Comparison of ENCODE assay signal across 1 cellular context in the genomic region with DNA sequence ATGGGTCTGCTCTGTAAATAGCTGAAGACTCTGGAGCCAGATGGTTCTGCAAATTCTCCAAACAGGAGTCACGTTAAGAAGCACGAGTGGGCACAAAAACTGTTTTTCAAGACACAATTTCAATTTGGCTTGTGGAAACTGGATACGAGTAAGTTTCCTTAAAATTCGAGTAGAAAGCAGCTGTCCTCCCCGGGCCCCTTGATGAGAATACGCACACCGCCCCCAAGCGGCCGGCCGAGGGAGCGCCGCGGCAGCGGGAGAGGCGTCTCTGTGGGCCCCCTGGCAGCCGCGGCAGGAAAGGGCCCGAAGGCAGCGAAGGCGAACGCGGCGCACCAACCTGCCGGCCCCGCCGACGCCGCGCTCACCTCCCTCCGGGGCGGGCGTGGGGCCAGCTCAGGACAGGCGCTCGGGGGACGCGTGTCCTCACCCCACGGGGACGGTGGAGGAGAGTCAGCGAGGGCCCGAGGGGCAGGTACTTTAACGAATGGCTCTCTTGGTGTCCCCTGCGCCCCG.
TF ChIP-seq lines count a peak whose summit lies in the region.

No MANE protein-coding gene starts in this region.

TF ChIP-seq in HepG2, 621 proteins besides CTCF, POLR2A, EP300 and RAD21 (continued from another document):
- TF ChIP-seq, protein P1, sequence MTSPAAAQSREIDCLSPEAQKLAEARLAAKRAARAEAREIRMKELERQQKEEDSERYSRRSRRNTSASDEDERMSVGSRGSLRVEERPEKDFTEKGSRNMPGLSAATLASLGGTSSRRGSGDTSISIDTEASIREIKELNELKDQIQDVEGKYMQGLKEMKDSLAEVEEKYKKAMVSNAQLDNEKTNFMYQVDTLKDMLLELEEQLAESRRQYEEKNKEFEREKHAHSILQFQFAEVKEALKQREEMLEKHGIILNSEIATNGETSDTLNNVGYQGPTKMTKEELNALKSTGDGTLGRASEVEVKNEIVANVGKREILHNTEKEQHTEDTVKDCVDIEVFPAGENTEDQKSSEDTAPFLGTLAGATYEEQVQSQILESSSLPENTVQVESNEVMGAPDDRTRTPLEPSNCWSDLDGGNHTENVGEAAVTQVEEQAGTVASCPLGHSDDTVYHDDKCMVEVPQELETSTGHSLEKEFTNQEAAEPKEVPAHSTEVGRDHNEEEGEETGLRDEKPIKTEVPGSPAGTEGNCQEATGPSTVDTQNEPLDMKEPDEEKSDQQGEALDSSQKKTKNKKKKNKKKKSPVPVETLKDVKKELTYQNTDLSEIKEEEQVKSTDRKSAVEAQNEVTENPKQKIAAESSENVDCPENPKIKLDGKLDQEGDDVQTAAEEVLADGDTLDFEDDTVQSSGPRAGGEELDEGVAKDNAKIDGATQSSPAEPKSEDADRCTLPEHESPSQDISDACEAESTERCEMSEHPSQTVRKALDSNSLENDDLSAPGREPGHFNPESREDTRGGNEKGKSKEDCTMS (CRISPR knock-in tag; conservative IDR thresholded peaks at IDR 0.05): no peak
- TF ChIP-seq STAG1 (CRISPR knock-in tag; IDR thresholded peaks at IDR 0.05): peak; percentile 87
- TF ChIP-seq, protein P2, sequence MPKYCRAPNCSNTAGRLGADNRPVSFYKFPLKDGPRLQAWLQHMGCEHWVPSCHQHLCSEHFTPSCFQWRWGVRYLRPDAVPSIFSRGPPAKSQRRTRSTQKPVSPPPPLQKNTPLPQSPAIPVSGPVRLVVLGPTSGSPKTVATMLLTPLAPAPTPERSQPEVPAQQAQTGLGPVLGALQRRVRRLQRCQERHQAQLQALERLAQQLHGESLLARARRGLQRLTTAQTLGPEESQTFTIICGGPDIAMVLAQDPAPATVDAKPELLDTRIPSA (CRISPR knock-in tag; IDR thresholded peaks at IDR 0.05; ENCODE audit: borderline replicate concordance): no peak
- TF ChIP-seq KDM5B (CRISPR knock-in tag; IDR thresholded peaks at IDR 0.05; ENCODE audit: borderline replicate concordance): no peak
- TF ChIP-seq, protein P3, sequence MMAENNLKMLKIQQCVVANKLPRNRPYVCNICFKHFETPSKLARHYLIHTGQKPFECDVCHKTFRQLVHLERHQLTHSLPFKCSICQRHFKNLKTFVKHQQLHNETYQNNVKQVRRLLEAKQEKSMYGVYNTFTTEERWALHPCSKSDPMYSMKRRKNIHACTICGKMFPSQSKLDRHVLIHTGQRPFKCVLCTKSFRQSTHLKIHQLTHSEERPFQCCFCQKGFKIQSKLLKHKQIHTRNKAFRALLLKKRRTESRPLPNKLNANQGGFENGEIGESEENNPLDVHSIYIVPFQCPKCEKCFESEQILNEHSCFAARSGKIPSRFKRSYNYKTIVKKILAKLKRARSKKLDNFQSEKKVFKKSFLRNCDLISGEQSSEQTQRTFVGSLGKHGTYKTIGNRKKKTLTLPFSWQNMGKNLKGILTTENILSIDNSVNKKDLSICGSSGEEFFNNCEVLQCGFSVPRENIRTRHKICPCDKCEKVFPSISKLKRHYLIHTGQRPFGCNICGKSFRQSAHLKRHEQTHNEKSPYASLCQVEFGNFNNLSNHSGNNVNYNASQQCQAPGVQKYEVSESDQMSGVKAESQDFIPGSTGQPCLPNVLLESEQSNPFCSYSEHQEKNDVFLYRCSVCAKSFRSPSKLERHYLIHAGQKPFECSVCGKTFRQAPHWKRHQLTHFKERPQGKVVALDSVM (CRISPR knock-in tag; IDR thresholded peaks at IDR 0.05): no peak
- TF ChIP-seq, protein P4, sequence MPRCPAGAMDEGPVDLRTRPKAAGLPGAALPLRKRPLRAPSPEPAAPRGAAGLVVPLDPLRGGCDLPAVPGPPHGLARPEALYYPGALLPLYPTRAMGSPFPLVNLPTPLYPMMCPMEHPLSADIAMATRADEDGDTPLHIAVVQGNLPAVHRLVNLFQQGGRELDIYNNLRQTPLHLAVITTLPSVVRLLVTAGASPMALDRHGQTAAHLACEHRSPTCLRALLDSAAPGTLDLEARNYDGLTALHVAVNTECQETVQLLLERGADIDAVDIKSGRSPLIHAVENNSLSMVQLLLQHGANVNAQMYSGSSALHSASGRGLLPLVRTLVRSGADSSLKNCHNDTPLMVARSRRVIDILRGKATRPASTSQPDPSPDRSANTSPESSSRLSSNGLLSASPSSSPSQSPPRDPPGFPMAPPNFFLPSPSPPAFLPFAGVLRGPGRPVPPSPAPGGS (CRISPR knock-in tag; IDR thresholded peaks at IDR 0.05): no peak
- no peak for TF ChIP-seq ZBTB21 (CRISPR knock-in tag; IDR thresholded peaks at IDR 0.05)
- TF ChIP-seq, protein P5, sequence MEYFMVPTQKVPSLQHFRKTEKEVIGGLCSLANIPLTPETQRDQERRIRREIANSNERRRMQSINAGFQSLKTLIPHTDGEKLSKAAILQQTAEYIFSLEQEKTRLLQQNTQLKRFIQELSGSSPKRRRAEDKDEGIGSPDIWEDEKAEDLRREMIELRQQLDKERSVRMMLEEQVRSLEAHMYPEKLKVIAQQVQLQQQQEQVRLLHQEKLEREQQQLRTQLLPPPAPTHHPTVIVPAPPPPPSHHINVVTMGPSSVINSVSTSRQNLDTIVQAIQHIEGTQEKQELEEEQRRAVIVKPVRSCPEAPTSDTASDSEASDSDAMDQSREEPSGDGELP (IDR thresholded peaks at IDR 0.05; ENCODE audit: borderline replicate concordance, low read depth): peak; percentile 21; the same call in 1 of the 2 replicates
- no peak for TF ChIP-seq HCFC1 (IDR thresholded peaks at IDR 0.05; ENCODE audit: low read depth, low read length)
- TF ChIP-seq, protein P6, sequence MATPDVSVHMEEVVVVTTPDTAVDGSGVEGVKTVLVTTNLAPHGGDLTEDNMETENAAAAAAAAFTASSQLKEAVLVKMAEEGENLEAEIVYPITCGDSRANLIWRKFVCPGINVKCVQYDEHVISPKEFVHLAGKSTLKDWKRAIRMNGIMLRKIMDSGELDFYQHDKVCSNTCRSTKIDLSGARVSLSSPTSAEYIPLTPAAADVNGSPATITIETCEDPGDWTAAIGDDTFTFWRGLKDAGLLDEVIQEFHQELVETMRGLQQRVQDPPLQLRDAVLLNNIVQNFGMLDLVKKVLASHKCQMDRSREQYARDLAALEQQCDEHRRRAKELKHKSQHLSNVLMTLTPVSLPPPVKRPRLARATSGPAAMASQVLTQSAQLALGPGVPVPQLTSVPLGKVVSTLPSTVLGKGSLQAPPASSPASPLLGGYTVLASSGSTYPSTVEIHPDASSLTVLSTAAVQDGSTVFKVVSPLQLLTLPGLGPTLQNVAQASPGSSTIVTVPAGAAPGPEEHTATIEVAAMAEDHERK (CRISPR knock-in tag; IDR thresholded peaks at IDR 0.05; ENCODE audit: low read depth): no peak
- no peak for TF ChIP-seq YEATS2 (CRISPR knock-in tag; IDR thresholded peaks at IDR 0.05; ENCODE audit: borderline replicate concordance)
- TF ChIP-seq IKZF4 (CRISPR knock-in tag; IDR thresholded peaks at IDR 0.05; ENCODE audit: borderline replicate concordance, low read depth, not compliant biosample characterization): no peak
- TF ChIP-seq GFI1 (CRISPR knock-in tag; IDR thresholded peaks at IDR 0.05; ENCODE audit: borderline replicate concordance): no peak
- no peak for TF ChIP-seq ZNF337 (CRISPR knock-in tag; IDR thresholded peaks at IDR 0.05; ENCODE audit: borderline replicate concordance, low read depth)
- TF ChIP-seq ZNF816 (CRISPR knock-in tag; IDR thresholded peaks at IDR 0.05; ENCODE audit: borderline replicate concordance): no peak
- TF ChIP-seq, protein P7, sequence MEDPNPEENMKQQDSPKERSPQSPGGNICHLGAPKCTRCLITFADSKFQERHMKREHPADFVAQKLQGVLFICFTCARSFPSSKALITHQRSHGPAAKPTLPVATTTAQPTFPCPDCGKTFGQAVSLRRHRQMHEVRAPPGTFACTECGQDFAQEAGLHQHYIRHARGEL (CRISPR knock-in tag; IDR thresholded peaks at IDR 0.05): no peak
- TF ChIP-seq HES4 (CRISPR knock-in tag; IDR thresholded peaks at IDR 0.05; ENCODE audit: borderline replicate concordance): no peak
- no peak for TF ChIP-seq ZNF567 (CRISPR knock-in tag; IDR thresholded peaks at IDR 0.05; ENCODE audit: borderline replicate concordance)
- TF ChIP-seq, protein P8, sequence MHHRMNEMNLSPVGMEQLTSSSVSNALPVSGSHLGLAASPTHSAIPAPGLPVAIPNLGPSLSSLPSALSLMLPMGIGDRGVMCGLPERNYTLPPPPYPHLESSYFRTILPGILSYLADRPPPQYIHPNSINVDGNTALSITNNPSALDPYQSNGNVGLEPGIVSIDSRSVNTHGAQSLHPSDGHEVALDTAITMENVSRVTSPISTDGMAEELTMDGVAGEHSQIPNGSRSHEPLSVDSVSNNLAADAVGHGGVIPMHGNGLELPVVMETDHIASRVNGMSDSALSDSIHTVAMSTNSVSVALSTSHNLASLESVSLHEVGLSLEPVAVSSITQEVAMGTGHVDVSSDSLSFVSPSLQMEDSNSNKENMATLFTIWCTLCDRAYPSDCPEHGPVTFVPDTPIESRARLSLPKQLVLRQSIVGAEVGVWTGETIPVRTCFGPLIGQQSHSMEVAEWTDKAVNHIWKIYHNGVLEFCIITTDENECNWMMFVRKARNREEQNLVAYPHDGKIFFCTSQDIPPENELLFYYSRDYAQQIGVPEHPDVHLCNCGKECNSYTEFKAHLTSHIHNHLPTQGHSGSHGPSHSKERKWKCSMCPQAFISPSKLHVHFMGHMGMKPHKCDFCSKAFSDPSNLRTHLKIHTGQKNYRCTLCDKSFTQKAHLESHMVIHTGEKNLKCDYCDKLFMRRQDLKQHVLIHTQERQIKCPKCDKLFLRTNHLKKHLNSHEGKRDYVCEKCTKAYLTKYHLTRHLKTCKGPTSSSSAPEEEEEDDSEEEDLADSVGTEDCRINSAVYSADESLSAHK (CRISPR knock-in tag; IDR thresholded peaks at IDR 0.05; ENCODE audit: borderline replicate concordance): no peak
- no peak for TF ChIP-seq ZNF260 (CRISPR knock-in tag; IDR thresholded peaks at IDR 0.05; ENCODE audit: borderline replicate concordance, low read depth)
- TF ChIP-seq STAT5B (CRISPR knock-in tag; IDR thresholded peaks at IDR 0.05): no peak
- TF ChIP-seq, protein P9, sequence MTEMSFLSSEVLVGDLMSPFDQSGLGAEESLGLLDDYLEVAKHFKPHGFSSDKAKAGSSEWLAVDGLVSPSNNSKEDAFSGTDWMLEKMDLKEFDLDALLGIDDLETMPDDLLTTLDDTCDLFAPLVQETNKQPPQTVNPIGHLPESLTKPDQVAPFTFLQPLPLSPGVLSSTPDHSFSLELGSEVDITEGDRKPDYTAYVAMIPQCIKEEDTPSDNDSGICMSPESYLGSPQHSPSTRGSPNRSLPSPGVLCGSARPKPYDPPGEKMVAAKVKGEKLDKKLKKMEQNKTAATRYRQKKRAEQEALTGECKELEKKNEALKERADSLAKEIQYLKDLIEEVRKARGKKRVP (CRISPR knock-in tag; IDR thresholded peaks at IDR 0.05): no peak; a peak in 1 of 4 replicates
- no peak for TF ChIP-seq GLI4 (CRISPR knock-in tag; IDR thresholded peaks at IDR 0.05; ENCODE audit: borderline replicate concordance)
- no peak; the same call in 1 of the 2 replicates for TF ChIP-seq SALL1 (CRISPR knock-in tag; IDR thresholded peaks at IDR 0.05)
- peak; percentile 49; the same call in 1 of the 2 replicates for TF ChIP-seq ZFX (CRISPR knock-in tag; IDR thresholded peaks at IDR 0.05; ENCODE audit: low read depth)
- TF ChIP-seq ZNF619 (CRISPR knock-in tag; IDR thresholded peaks at IDR 0.05): no peak
